Comparison of ENCODE assay signal across 1 cellular context in the genomic region with DNA sequence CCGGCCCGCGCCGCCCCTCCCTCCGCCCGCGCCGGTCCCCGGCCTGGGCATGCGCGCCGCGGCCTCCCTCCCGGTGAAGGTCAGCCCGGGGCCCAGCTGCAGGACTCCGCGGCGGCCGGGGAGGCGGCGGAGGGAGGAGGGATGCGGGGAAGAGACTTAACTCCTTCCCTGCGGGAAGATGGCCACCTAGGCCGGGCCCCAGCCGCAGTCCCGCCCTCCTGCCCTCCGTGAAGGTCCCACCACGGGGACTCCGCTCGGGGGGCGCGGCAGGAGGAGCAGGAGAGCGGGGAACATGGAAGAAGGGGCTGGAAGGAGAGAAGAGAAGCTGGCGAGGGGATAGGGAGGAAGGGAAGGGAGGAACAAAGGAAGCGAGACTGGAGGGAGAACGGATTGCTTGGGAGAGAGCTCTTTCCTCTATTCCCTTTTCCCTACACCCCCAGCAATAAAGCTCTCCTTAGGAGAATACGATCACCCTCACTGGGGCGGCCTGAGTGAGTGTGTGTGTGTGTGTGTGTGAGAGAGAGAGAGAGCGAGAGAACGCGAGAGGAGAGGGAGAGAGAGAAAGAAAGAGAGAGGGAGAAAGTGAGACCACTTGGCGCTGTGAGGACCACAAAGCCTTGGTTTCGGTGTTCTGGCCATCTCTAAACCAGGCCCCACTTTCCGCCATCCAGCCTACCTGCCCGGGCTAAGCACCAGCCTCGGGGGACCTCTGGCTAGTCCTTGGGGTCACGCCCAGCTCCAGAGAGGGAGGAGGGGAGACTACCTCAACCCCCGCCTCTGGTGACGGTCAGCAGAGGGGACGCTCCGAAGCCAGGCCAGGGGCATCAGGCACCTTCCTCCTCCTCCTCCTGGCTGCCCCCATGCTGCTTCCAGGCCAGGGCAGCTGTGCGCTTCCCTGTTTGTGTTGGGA.
TF ChIP-seq lines count a peak whose summit lies in the region.

No MANE protein-coding gene starts in this region.

TF ChIP-seq in K562, 482 proteins besides CTCF, POLR2A, EP300 and RAD21 (continued from another document and continues in another):
- no peak for TF ChIP-seq POLR2B (IDR thresholded peaks at IDR 0.05; ENCODE audit: low read depth, partially characterized antibody)
- TF ChIP-seq ZNF583 (CRISPR knock-in tag; IDR thresholded peaks at IDR 0.05) = no peak
- TF ChIP-seq NR3C1 (CRISPR knock-in tag; IDR thresholded peaks at IDR 0.05) = no peak
- TF ChIP-seq ZKSCAN1 (IDR thresholded peaks at IDR 0.05; ENCODE audit: low read depth, low read length) = no peak
- TF ChIP-seq, protein P1, sequence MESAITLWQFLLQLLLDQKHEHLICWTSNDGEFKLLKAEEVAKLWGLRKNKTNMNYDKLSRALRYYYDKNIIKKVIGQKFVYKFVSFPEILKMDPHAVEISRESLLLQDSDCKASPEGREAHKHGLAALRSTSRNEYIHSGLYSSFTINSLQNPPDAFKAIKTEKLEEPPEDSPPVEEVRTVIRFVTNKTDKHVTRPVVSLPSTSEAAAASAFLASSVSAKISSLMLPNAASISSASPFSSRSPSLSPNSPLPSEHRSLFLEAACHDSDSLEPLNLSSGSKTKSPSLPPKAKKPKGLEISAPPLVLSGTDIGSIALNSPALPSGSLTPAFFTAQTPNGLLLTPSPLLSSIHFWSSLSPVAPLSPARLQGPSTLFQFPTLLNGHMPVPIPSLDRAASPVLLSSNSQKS (CRISPR knock-in tag; IDR thresholded peaks at IDR 0.05) = no peak
- peak in 1 of 3 experiments; percentile 60 for TF ChIP-seq YY1 (IDR thresholded peaks at IDR 0.05; ENCODE audit: borderline replicate concordance in 1 of 3, control insufficient read depth in 1 of 3, extremely low read depth in 1 of 3, insufficient read depth in 3 of 3, insufficient read length in 1 of 3, insufficient replicate concordance in 2 of 3, low read depth in 1 of 3, low read length in 2 of 3)
- TF ChIP-seq, protein P2, sequence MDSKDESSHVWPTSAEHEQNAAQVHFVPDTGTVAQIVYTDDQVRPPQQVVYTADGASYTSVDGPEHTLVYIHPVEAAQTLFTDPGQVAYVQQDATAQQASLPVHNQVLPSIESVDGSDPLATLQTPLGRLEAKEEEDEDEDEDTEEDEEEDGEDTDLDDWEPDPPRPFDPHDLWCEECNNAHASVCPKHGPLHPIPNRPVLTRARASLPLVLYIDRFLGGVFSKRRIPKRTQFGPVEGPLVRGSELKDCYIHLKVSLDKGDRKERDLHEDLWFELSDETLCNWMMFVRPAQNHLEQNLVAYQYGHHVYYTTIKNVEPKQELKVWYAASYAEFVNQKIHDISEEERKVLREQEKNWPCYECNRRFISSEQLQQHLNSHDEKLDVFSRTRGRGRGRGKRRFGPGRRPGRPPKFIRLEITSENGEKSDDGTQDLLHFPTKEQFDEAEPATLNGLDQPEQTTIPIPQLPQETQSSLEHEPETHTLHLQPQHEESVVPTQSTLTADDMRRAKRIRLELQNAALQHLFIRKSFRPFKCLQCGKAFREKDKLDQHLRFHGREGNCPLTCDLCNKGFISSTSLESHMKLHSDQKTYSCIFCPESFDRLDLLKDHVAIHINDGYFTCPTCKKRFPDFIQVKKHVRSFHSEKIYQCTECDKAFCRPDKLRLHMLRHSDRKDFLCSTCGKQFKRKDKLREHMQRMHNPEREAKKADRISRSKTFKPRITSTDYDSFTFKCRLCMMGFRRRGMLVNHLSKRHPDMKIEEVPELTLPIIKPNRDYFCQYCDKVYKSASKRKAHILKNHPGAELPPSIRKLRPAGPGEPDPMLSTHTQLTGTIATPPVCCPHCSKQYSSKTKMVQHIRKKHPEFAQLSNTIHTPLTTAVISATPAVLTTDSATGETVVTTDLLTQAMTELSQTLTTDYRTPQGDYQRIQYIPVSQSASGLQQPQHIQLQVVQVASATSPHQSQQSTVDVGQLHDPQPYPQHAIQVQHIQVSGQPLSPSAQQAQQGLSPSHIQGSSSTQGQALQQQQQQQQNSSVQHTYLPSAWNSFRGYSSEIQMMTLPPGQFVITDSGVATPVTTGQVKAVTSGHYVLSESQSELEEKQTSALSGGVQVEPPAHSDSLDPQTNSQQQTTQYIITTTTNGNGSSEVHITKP (IDR thresholded peaks at IDR 0.05; ENCODE audit: partially characterized antibody) = peak; percentile 89
- no peak for TF ChIP-seq MCM3 (IDR thresholded peaks at IDR 0.05)
- no peak for TF ChIP-seq SMARCC2 (IDR thresholded peaks at IDR 0.05; ENCODE audit: low read depth)
- TF ChIP-seq ZNF282 (CRISPR knock-in tag; IDR thresholded peaks at IDR 0.05) = no peak
- TF ChIP-seq, protein P3, sequence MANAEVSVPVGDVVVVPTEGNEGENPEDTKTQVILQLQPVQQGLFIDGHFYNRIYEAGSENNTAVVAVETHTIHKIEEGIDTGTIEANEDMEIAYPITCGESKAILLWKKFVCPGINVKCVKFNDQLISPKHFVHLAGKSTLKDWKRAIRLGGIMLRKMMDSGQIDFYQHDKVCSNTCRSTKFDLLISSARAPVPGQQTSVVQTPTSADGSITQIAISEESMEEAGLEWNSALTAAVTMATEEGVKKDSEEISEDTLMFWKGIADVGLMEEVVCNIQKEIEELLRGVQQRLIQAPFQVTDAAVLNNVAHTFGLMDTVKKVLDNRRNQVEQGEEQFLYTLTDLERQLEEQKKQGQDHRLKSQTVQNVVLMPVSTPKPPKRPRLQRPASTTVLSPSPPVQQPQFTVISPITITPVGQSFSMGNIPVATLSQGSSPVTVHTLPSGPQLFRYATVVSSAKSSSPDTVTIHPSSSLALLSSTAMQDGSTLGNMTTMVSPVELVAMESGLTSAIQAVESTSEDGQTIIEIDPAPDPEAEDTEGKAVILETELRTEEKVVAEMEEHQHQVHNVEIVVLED (CRISPR knock-in tag; IDR thresholded peaks at IDR 0.05) = no peak
- TF ChIP-seq, protein P4, sequence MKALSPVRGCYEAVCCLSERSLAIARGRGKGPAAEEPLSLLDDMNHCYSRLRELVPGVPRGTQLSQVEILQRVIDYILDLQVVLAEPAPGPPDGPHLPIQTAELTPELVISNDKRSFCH (CRISPR knock-in tag; IDR thresholded peaks at IDR 0.05) = no peak
- TF ChIP-seq, protein P4 (tag; IDR thresholded peaks at IDR 0.05) = no peak
- TF ChIP-seq CEBPG (CRISPR knock-in tag; IDR thresholded peaks at IDR 0.05) = no peak
- TF ChIP-seq CEBPG (tag; conservative IDR thresholded peaks at IDR 0.05 in 1 of 2, IDR thresholded peaks at IDR 0.05 in 1 of 2) = no peak
- TF ChIP-seq SMAD1 (IDR thresholded peaks at IDR 0.05; ENCODE audit: low read depth, low read length, partially characterized antibody) = no peak
- peak; percentile 20; the same call in 1 of the 2 replicates for TF ChIP-seq ZBTB7A (IDR thresholded peaks at IDR 0.05; ENCODE audit: borderline replicate concordance, control insufficient read depth, low read depth, low read length)
- no peak for TF ChIP-seq HMG20B (CRISPR knock-in tag; IDR thresholded peaks at IDR 0.05)
- TF ChIP-seq, protein P5, sequence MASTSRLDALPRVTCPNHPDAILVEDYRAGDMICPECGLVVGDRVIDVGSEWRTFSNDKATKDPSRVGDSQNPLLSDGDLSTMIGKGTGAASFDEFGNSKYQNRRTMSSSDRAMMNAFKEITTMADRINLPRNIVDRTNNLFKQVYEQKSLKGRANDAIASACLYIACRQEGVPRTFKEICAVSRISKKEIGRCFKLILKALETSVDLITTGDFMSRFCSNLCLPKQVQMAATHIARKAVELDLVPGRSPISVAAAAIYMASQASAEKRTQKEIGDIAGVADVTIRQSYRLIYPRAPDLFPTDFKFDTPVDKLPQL (IDR thresholded peaks at IDR 0.05; ENCODE audit: extremely low read depth, insufficient read length) = no peak
- TF ChIP-seq, protein P6, sequence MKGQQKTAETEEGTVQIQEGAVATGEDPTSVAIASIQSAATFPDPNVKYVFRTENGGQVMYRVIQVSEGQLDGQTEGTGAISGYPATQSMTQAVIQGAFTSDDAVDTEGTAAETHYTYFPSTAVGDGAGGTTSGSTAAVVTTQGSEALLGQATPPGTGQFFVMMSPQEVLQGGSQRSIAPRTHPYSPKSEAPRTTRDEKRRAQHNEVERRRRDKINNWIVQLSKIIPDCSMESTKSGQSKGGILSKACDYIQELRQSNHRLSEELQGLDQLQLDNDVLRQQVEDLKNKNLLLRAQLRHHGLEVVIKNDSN (CRISPR knock-in tag; IDR thresholded peaks at IDR 0.05) = peak; percentile 14; the same call in 1 of the 2 replicates
- TF ChIP-seq HMGN3 (IDR thresholded peaks at IDR 0.05; ENCODE audit: borderline replicate concordance, extremely low read depth, insufficient read length, low read depth, low read length) = peak; percentile 15
- TF ChIP-seq PCBP1 (IDR thresholded peaks at IDR 0.05; ENCODE audit: low read depth, low read length, poor library complexity, severe bottlenecking) = peak; percentile 47
- TF ChIP-seq, protein P7, sequence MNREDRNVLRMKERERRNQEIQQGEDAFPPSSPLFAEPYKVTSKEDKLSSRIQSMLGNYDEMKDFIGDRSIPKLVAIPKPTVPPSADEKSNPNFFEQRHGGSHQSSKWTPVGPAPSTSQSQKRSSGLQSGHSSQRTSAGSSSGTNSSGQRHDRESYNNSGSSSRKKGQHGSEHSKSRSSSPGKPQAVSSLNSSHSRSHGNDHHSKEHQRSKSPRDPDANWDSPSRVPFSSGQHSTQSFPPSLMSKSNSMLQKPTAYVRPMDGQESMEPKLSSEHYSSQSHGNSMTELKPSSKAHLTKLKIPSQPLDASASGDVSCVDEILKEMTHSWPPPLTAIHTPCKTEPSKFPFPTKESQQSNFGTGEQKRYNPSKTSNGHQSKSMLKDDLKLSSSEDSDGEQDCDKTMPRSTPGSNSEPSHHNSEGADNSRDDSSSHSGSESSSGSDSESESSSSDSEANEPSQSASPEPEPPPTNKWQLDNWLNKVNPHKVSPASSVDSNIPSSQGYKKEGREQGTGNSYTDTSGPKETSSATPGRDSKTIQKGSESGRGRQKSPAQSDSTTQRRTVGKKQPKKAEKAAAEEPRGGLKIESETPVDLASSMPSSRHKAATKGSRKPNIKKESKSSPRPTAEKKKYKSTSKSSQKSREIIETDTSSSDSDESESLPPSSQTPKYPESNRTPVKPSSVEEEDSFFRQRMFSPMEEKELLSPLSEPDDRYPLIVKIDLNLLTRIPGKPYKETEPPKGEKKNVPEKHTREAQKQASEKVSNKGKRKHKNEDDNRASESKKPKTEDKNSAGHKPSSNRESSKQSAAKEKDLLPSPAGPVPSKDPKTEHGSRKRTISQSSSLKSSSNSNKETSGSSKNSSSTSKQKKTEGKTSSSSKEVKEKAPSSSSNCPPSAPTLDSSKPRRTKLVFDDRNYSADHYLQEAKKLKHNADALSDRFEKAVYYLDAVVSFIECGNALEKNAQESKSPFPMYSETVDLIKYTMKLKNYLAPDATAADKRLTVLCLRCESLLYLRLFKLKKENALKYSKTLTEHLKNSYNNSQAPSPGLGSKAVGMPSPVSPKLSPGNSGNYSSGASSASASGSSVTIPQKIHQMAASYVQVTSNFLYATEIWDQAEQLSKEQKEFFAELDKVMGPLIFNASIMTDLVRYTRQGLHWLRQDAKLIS (CRISPR knock-in tag; IDR thresholded peaks at IDR 0.05) = no peak
- TF ChIP-seq ZZZ3 (IDR thresholded peaks at IDR 0.05) = no peak
- peak; percentile 56; the same call in 1 of the 2 replicates for TF ChIP-seq GATAD2A (IDR thresholded peaks at IDR 0.05)
- no peak for TF ChIP-seq FOXP1 (CRISPR knock-in tag; IDR thresholded peaks at IDR 0.05)
- TF ChIP-seq, protein P8, sequence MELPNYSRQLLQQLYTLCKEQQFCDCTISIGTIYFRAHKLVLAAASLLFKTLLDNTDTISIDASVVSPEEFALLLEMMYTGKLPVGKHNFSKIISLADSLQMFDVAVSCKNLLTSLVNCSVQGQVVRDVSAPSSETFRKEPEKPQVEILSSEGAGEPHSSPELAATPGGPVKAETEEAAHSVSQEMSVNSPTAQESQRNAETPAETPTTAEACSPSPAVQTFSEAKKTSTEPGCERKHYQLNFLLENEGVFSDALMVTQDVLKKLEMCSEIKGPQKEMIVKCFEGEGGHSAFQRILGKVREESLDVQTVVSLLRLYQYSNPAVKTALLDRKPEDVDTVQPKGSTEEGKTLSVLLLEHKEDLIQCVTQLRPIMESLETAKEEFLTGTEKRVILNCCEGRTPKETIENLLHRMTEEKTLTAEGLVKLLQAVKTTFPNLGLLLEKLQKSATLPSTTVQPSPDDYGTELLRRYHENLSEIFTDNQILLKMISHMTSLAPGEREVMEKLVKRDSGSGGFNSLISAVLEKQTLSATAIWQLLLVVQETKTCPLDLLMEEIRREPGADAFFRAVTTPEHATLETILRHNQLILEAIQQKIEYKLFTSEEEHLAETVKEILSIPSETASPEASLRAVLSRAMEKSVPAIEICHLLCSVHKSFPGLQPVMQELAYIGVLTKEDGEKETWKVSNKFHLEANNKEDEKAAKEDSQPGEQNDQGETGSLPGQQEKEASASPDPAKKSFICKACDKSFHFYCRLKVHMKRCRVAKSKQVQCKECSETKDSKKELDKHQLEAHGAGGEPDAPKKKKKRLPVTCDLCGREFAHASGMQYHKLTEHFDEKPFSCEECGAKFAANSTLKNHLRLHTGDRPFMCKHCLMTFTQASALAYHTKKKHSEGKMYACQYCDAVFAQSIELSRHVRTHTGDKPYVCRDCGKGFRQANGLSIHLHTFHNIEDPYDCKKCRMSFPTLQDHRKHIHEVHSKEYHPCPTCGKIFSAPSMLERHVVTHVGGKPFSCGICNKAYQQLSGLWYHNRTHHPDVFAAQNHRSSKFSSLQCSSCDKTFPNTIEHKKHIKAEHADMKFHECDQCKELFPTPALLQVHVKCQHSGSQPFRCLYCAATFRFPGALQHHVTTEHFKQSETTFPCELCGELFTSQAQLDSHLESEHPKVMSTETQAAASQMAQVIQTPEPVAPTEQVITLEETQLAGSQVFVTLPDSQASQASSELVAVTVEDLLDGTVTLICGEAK (IDR thresholded peaks at IDR 0.05) = 0 out of 2 replicates have a peak, but pooled peaks have one; percentile 25
- TF ChIP-seq, protein P8 (CRISPR knock-in tag; IDR thresholded peaks at IDR 0.05) = 0 out of 2 replicates have a peak, but pooled peaks have one; percentile 27
- peak; percentile 88 to 89 for TF ChIP-seq NRF1 (conservative IDR thresholded peaks at IDR 0.05 in 1 of 2, IDR thresholded peaks at IDR 0.05 in 1 of 2)
